27 cellular contexts compared by ENCODE assay signal in the genomic region with DNA sequence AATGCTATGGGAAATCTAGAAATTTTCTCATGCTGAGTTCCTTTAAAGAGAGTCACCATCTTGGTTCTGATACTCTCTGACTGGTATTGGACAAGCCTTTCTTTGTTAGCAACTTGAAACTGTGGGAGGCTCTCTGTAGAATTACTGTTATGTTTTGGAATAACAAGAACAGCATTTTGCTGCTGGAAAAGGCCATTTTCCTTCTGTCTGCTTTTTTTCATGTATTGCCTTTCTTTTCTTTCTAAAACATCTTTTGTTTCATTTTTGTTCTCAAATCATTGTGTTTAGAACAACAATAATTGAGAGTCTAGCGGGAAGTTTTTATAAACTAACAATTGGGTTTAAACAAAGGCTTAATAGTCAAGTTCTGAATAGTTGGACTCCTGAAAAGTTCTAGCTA.
DNase-seq lines count a peak whose midpoint lies in the region; ATAC-seq and TF ChIP-seq lines count a peak whose summit lies in the region.
"Had no signal": no experiment of that assay in that cellular context is flagged by ENCODE, and none has a peak within 500 bp of the region (broad histone marks: within the 10 kb centered on the region; RNA-seq: fewer than 3 reads in every experiment).

No MANE protein-coding gene starts in this region.

- peak in 1 of 2 donors; percentile 10 for ATAC-seq in activated T-cell treated with anti-CD3 and anti-CD28 coated beads, Interleukin-2, amount 50 U/mL, for 72 hours (replicated peaks in 1 of 2)
- ATAC-seq in HG03039 (IDR thresholded peaks at IDR 0.05; ENCODE audit: unreplicated experiment), result peak; percentile 5
- ATAC-seq: natural killer cell had no signal

- peak overlapping the region; percentile 82 for H3K27ac Mint-ChIP-seq in activated T-cell treated with anti-CD3 and anti-CD28 coated beads, Interleukin-2, amount 50 U/mL, for 72 hours
- peak overlapping the region; percentile 75 for H3K27ac Mint-ChIP-seq in activated T-helper 1 cell treated with anti-CD3 and anti-CD28 coated beads, Interleukin-12 subunit alpha, Interleukin-12 subunit beta, Interleukin-2, Interleukin-4 antibody, amounts not matched to agents 30 ng/mL and 10 ng/mL and 1 ng/mL, durations not matched to agents 14 hours and 24 hours and 36 hours
- H3K27ac Mint-ChIP-seq: activated naive CD8-positive, alpha-beta T cell; natural killer cell had no signal

- H3K4me3 ChIP-seq in brain microvascular endothelial cell (ENCODE audit: low read depth, low read length), result no peak overlapping the region
- H3K4me3 ChIP-seq: cardiac muscle cell, colonic mucosa, heart left ventricle, SJSA1, transverse colon had no signal

- intact Hi-C loops in activated T-helper 1 cell treated with anti-CD3 and anti-CD28 coated beads, Interleukin-12 subunit alpha, Interleukin-12 subunit beta, Interleukin-2, Interleukin-4 antibody, amounts not matched to agents 30 ng/mL and 10 ng/mL and 1 ng/mL, durations not matched to agents 14 hours and 24 hours and 36 hours (cut with micrococcal nuclease), result loop anchor here (5.0 kb wide), 6 partner anchors 116 to 1231 kb away; partner anchors contain the start of genes CHIC2, CLOCK and SCFD2

- no peak for DNase-seq in activated T-cell treated with anti-CD3 and anti-CD28 coated beads, Interleukin-2, amount 50 U/mL, for 72 hours
- DNase-seq in activated T-cell treated with anti-CD3 and anti-CD28 coated beads for 4 hours (no peak), superior temporal gyrus (ENCODE audit: extremely low spot score) (peak; percentile 60), brain microvascular endothelial cell (no peak), DMS53 treated with DMSO at 0.1 percent for 48 hours (lab: John Stamatoyannopoulos, UW; ENCODE audit: unreplicated experiment) (no peak), COR-L47 (lab: John Stamatoyannopoulos, UW) (no peak)
- no peak for DNase-seq in activated T-helper 1 cell treated with anti-CD3 and anti-CD28 coated beads, Interleukin-12 subunit alpha, Interleukin-12 subunit beta, Interleukin-2, Interleukin-4 antibody, amounts not matched to agents 30 ng/mL and 10 ng/mL and 1 ng/mL, durations not matched to agents 14 hours and 24 hours and 36 hours (ENCODE audit: low spot score)
- DNase-seq: activated CD4-positive, alpha-beta T cell treated with anti-CD3 and anti-CD28 coated beads for 1 hour; aorta; Caco-2; colonic mucosa; DMS79 treated with DMSO at 0.1 percent for 48 hours; effector memory CD4-positive, alpha-beta T cell; heart left ventricle; KG1; natural killer cell; NCI-H1417; NCI-H2029 treated with DMSO at 0.1 percent for 48 hours; NCI-H526 treated with DMSO at 0.1 percent for 48 hours; occipital lobe; retina; small intestine; transverse colon had no signal

- TF ChIP-seq CTCF in brain microvascular endothelial cell (IDR thresholded peaks at IDR 0.05; ENCODE audit: low read depth, low read length, missing control alignments), result no peak

- no peaks in the 10 kb centered on the region for H3K36me3 Mint-ChIP-seq in activated T-cell treated with anti-CD3 and anti-CD28 coated beads, Interleukin-2, amount 50 U/mL, for 72 hours (ENCODE audit: insufficient read depth in 2 of 2)
- H3K36me3 Mint-ChIP-seq in activated T-helper 1 cell treated with anti-CD3 and anti-CD28 coated beads, Interleukin-12 subunit alpha, Interleukin-12 subunit beta, Interleukin-2, Interleukin-4 antibody, amounts not matched to agents 30 ng/mL and 10 ng/mL and 1 ng/mL, durations not matched to agents 14 hours and 24 hours and 36 hours (ENCODE audit: low read depth), result peaks cover 13% of the 10 kb centered on the region
- H3K36me3 Mint-ChIP-seq: activated naive CD8-positive, alpha-beta T cell; natural killer cell had no signal

- no peaks in the 10 kb centered on the region for H3K36me3 ChIP-seq in brain microvascular endothelial cell (replicated peaks)
- H3K36me3 ChIP-seq: cardiac muscle cell, colonic mucosa, heart left ventricle, SJSA1, transverse colon had no signal

- peak overlapping the region in 1 of 2 donors; percentile 45 for H3K4me3 Mint-ChIP-seq in activated T-cell treated with anti-CD3 and anti-CD28 coated beads, Interleukin-2, amount 50 U/mL, for 72 hours
- no peak overlapping the region for H3K4me3 Mint-ChIP-seq in activated T-helper 1 cell treated with anti-CD3 and anti-CD28 coated beads, Interleukin-12 subunit alpha, Interleukin-12 subunit beta, Interleukin-2, Interleukin-4 antibody, amounts not matched to agents 30 ng/mL and 10 ng/mL and 1 ng/mL, durations not matched to agents 14 hours and 24 hours and 36 hours
- H3K4me3 Mint-ChIP-seq: activated naive CD8-positive, alpha-beta T cell; natural killer cell had no signal

- H3K4me1 Mint-ChIP-seq in activated T-cell treated with anti-CD3 and anti-CD28 coated beads, Interleukin-2, amount 50 U/mL, for 72 hours (ENCODE audit: low read depth), result peaks cover 21% of the 10 kb centered on the region
- peaks cover 47% of the 10 kb centered on the region for H3K4me1 Mint-ChIP-seq in activated T-helper 1 cell treated with anti-CD3 and anti-CD28 coated beads, Interleukin-12 subunit alpha, Interleukin-12 subunit beta, Interleukin-2, Interleukin-4 antibody, amounts not matched to agents 30 ng/mL and 10 ng/mL and 1 ng/mL, durations not matched to agents 14 hours and 24 hours and 36 hours (ENCODE audit: low read depth)
- H3K4me1 Mint-ChIP-seq: natural killer cell had no signal

- in situ Hi-C loops in brain microvascular endothelial cell (cut with HindIII; ENCODE audit: low pct_ligation_motif_present, low sequenced_read_pairs), result loop anchor here (25.0 kb wide), 1 partner anchor 646 kb away; no protein-coding TSS in a partner anchor

- no peaks in the 10 kb centered on the region for H3K27me3 ChIP-seq in brain microvascular endothelial cell (replicated peaks)
- H3K27me3 ChIP-seq: colonic mucosa, SJSA1 had no signal

- peaks cover 24% of the 10 kb centered on the region for H3K27me3 Mint-ChIP-seq in activated T-cell treated with anti-CD3 and anti-CD28 coated beads, Interleukin-2, amount 50 U/mL, for 72 hours (ENCODE audit: low read depth)
- H3K27me3 Mint-ChIP-seq in activated T-helper 1 cell treated with anti-CD3 and anti-CD28 coated beads, Interleukin-12 subunit alpha, Interleukin-12 subunit beta, Interleukin-2, Interleukin-4 antibody, amounts not matched to agents 30 ng/mL and 10 ng/mL and 1 ng/mL, durations not matched to agents 14 hours and 24 hours and 36 hours (ENCODE audit: insufficient read depth), result peaks cover 3% of the 10 kb centered on the region

- H3K27ac ChIP-seq in brain microvascular endothelial cell, result no peak overlapping the region
- H3K27ac ChIP-seq: cardiac muscle cell, colonic mucosa, heart left ventricle, SJSA1, transverse colon had no signal

- H3K9me3 Mint-ChIP-seq in activated T-cell treated with anti-CD3 and anti-CD28 coated beads, Interleukin-2, amount 50 U/mL, for 72 hours, result no peaks in the 10 kb centered on the region
- H3K9me3 Mint-ChIP-seq in activated T-helper 1 cell treated with anti-CD3 and anti-CD28 coated beads, Interleukin-12 subunit alpha, Interleukin-12 subunit beta, Interleukin-2, Interleukin-4 antibody, amounts not matched to agents 30 ng/mL and 10 ng/mL and 1 ng/mL, durations not matched to agents 14 hours and 24 hours and 36 hours, result peaks cover 16% of the 10 kb centered on the region
- H3K9me3 Mint-ChIP-seq: natural killer cell had no signal
